12 cellular contexts compared by ENCODE assay signal in the genomic region with DNA sequence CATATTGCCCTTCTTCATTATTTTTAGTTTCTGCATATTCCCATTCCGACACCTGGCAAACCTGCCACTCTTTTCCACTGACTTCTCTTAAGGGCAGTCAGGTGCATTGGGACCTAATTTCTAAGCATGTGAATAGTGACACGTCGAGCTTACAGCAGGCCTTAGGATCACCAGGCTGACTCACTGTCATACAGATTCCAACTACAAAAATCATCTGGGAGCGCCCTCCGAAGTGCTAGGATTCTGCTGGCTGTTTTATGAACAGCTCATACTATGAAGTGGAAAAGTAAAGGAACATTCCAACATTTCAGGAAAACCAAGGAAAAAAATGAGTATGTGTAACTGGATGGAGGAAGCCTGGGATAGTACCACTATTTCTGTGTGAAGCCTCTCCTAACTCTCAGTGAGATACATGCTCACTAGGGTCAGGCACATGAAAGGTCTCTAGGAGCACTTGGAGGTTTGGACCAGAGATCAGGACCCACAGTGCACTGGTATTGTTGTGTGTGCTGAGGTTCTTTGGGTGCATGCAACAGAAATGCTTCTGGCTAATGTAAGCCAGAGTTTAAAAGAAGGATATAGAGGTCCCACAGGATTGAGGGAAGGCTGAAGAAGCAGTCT.
DNase-seq lines count a peak whose midpoint lies in the region; ATAC-seq and TF ChIP-seq lines count a peak whose summit lies in the region.
"Had no signal": no experiment of that assay in that cellular context is flagged by ENCODE, and none has a peak within 500 bp of the region (broad histone marks: within the 10 kb centered on the region; RNA-seq: fewer than 3 reads in every experiment).

No MANE protein-coding gene starts in this region.

- H3K4me3 Mint-ChIP-seq in HFFc6 = peak overlapping the region; percentile 24; the same call in 1 of the 2 replicates
- H3K4me3 Mint-ChIP-seq: activated CD4-positive, alpha-beta memory T cell treated with anti-CD3 and anti-CD28 coated beads, Interleukin-2, amount 10 ng/mL, durations not matched to agents 7 days and 5 days; GM23338 had no signal

- peaks cover 9% of the 10 kb centered on the region for H3K9me3 Mint-ChIP-seq in HFFc6

- peak; percentile 91 for DNase-seq in HFFc6
- DNase-seq in amniotic epithelial cell (ENCODE audit: low read depth) = peak; percentile 82
- DNase-seq in foreskin keratinocyte = peak; percentile 81 to 95
- DNase-seq in vagina (ENCODE audit: extremely low spot score in 2 of 2) = peak in 1 of 2 donors; percentile 34
- no peak for DNase-seq in NCI-H510A treated with DMSO at 0.1 percent for 48 hours (lab: John Stamatoyannopoulos, UW)
- no peak for DNase-seq in NCI-H187 (lab: John Stamatoyannopoulos, UW)
- DNase-seq: activated CD4-positive, alpha-beta memory T cell treated with anti-CD3 and anti-CD28 coated beads, Interleukin-2, amount 10 ng/mL, durations not matched to agents 7 days and 5 days; NCI-H69; stimulated activated CD4-positive, alpha-beta T cell treated with anti-CD3 and anti-CD28 coated beads, Interleukin-4, amount 100 ng/mL, for 24 hours; substantia nigra had no signal

- H3K4me1 ChIP-seq in foreskin keratinocyte = peaks cover 14% of the 10 kb centered on the region
- H3K4me1 ChIP-seq in vagina = peaks cover 25% of the 10 kb centered on the region

- no peak overlapping the region for H3K4me3 ChIP-seq in vagina
- H3K4me3 ChIP-seq: GM23338 had no signal

- H3K9me3 ChIP-seq in vagina = peaks cover 3% of the 10 kb centered on the region

- H3K27ac ChIP-seq in foreskin keratinocyte = peak overlapping the region; percentile 53
- H3K27ac ChIP-seq in vagina = peak overlapping the region; percentile 54

- H3K36me3 Mint-ChIP-seq in HFFc6 (ENCODE audit: low read depth) = peaks cover 19% of the 10 kb centered on the region

- intact Hi-C loops in vagina (cut with DNase I) = no loop called here

- H3K4me1 Mint-ChIP-seq in HFFc6 (ENCODE audit: low read depth) = peaks cover 42% of the 10 kb centered on the region
- H3K4me1 Mint-ChIP-seq: activated CD4-positive, alpha-beta memory T cell treated with anti-CD3 and anti-CD28 coated beads, Interleukin-2, amount 10 ng/mL, durations not matched to agents 7 days and 5 days had no signal

- H3K27ac Mint-ChIP-seq in HFFc6 = peak overlapping the region; percentile 88
- H3K27ac Mint-ChIP-seq: activated CD4-positive, alpha-beta memory T cell treated with anti-CD3 and anti-CD28 coated beads, Interleukin-2, amount 10 ng/mL, durations not matched to agents 7 days and 5 days; GM23338 had no signal

- no peaks in the 10 kb centered on the region for H3K27me3 Mint-ChIP-seq in HFFc6 (ENCODE audit: insufficient read depth)

- peak; percentile 93 for ATAC-seq in foreskin keratinocyte
- no peak for ATAC-seq in HG02981 (IDR thresholded peaks at IDR 0.05; ENCODE audit: unreplicated experiment)
- ATAC-seq: GM23338 had no signal

- H3K36me3 ChIP-seq in vagina = no peaks in the 10 kb centered on the region

- TF ChIP-seq POLR2A in vagina (IDR thresholded peaks at IDR 0.05) = no peak

- no peaks in the 10 kb centered on the region for H3K27me3 ChIP-seq in foreskin keratinocyte
- H3K27me3 ChIP-seq in vagina = no peaks in the 10 kb centered on the region

- TF ChIP-seq CTCF in HFFc6 (IDR thresholded peaks at IDR 0.05) = no peak
- peak; percentile 39 for TF ChIP-seq CTCF in foreskin keratinocyte (conservative IDR thresholded peaks at IDR 0.05)
- no peak for TF ChIP-seq CTCF in vagina (IDR thresholded peaks at IDR 0.05)

Comparison
In these comparisons a context has a peak if more than half of its experiments do, and no peak if none do; other contexts are left out.
1. DNase-seq: peak in HFFc6 (single experiment), amniotic epithelial cell (single experiment) and foreskin keratinocyte (2 of 2); none in NCI-H510A treated with DMSO at 0.1 percent for 48 hours (single experiment) and NCI-H187 (0 of 2).